Comparison of ENCODE assay signal across 21 cellular contexts in genomic region chr14:50998612-50999011, GRCh38. TPM values are rescaled to one million over a fixed set of nuclear protein-coding genes. Genes with fewer than 3 reads are reported as not detected.
"Had no signal": no experiment of that assay in that cellular context is flagged by ENCODE, and none has a peak within 500 bp of the region (broad histone marks: within the 10 kb centered on the region; RNA-seq: fewer than 3 reads in every experiment).

No MANE protein-coding gene starts in this region.

- H3K9me3 ChIP-seq: esophagus squamous epithelium, gastroesophageal sphincter, mucosa of descending colon, neutrophil, right atrium auricular region, stomach, thoracic aorta had no signal

- DNase-seq: effector memory CD8-positive, alpha-beta T cell; esophagus squamous epithelium; foreskin fibroblast; glutamatergic neuron; islet precursor cell; mammary epithelial cell; mucosa of descending colon; naive thymus-derived CD8-positive, alpha-beta T cell; small intestine; stimulated activated CD4-positive, alpha-beta T cell treated with anti-CD3 and anti-CD28 coated beads, Interleukin-12 subunit alpha, Interleukin-12 subunit beta, amount 100 ng/mL, for 4 hours; stimulated activated naive CD4-positive, alpha-beta T cell; stomach; substantia nigra; trophoblast cell had no signal

- H3K4me3 ChIP-seq: esophagus squamous epithelium, gastroesophageal sphincter, mucosa of descending colon, right atrium auricular region, stomach, thoracic aorta had no signal

- H3K36me3 ChIP-seq: esophagus squamous epithelium, gastroesophageal sphincter, neutrophil, right atrium auricular region, stomach, thoracic aorta had no signal

- H3K27ac ChIP-seq: epithelial cell of prostate, esophagus squamous epithelium, gastroesophageal sphincter, neutrophil, right atrium auricular region, stomach, thoracic aorta had no signal

- FAIRE-seq: small intestine had no signal

- ATAC-seq: effector memory CD8-positive, alpha-beta T cell; gastroesophageal sphincter; left lobe of liver; mucosa of descending colon; naive thymus-derived CD8-positive, alpha-beta T cell had no signal

- H3K4me1 ChIP-seq: esophagus squamous epithelium, gastroesophageal sphincter, right atrium auricular region, stomach had no signal

- H3K27me3 ChIP-seq: gastroesophageal sphincter, neutrophil, right atrium auricular region, stomach had no signal

RNA-seq across cellular contexts. Expression of gene PYGL, which starts 54.3 kb away (rescaled TPM):
- polyA plus RNA-seq: neural cell had no signal
